ENCODE assay signal across 2 cellular contexts in the genomic region with DNA sequence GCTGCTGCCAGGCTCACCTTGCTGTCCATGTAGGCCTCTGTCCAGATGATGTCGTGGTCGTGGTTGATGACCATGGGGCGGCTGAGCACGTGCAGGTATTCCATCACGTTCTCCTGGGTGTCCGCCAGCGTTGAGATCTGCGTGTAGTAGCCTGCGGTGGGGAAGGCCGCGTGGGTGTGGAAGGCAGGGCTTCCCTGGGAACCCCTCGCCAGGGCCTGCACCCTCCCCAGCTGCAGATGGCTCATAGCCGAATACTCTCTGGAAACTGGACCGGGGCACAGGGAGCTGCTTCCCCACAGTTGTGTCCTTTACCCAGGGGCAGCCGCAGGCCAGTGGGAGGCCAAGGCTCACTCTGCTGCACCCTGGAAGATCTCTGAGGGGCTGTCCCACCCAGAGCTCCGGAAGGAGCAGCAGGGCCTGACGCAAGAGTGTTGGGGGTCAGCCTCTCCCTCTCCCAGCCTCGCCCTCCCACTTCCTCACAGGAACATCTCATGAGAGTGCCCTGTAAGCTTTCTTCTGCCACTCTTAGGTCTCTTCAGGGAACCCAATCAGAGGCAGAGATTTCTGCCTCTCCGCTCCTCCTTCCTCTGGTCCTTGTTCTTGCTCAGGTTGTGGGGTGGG.
TF ChIP-seq lines count a peak whose summit lies in the region.

No MANE protein-coding gene starts in this region.

TF ChIP-seq in SK-N-SH, 30 proteins besides CTCF, POLR2A, EP300 and RAD21 (continued from another document):
- TF ChIP-seq, protein P1, sequence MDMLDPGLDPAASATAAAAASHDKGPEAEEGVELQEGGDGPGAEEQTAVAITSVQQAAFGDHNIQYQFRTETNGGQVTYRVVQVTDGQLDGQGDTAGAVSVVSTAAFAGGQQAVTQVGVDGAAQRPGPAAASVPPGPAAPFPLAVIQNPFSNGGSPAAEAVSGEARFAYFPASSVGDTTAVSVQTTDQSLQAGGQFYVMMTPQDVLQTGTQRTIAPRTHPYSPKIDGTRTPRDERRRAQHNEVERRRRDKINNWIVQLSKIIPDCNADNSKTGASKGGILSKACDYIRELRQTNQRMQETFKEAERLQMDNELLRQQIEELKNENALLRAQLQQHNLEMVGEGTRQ (IDR thresholded peaks at IDR 0.05; ENCODE audit: borderline replicate concordance, low read depth, low read length), result no peak
- TF ChIP-seq YY1 (IDR thresholded peaks at IDR 0.05; ENCODE audit: low read depth) (no peak), FOXM1 (IDR thresholded peaks at IDR 0.05; ENCODE audit: low read depth) (no peak), FOXJ3 (CRISPR knock-in tag; IDR thresholded peaks at IDR 0.05) (no peak), TAF1 (IDR thresholded peaks at IDR 0.05; ENCODE audit: borderline replicate concordance, low read depth, low read length) (no peak), NFIC (IDR thresholded peaks at IDR 0.05; ENCODE audit: borderline replicate concordance) (no peak), SMC3 (IDR thresholded peaks at IDR 0.05; ENCODE audit: low read depth, low read length) (no peak), NRF1 (IDR thresholded peaks at IDR 0.05; ENCODE audit: low read depth, low read length) (no peak), CHD2 (IDR thresholded peaks at IDR 0.05; ENCODE audit: low read length, partially characterized antibody) (no peak), POLR2AphosphoS5 (IDR thresholded peaks at IDR 0.05; ENCODE audit: low read depth, low read length) (no peak), JUND (IDR thresholded peaks at IDR 0.05) (no peak), GABPA (IDR thresholded peaks at IDR 0.05; ENCODE audit: low read depth) (no peak)
- TF ChIP-seq, protein P2, sequence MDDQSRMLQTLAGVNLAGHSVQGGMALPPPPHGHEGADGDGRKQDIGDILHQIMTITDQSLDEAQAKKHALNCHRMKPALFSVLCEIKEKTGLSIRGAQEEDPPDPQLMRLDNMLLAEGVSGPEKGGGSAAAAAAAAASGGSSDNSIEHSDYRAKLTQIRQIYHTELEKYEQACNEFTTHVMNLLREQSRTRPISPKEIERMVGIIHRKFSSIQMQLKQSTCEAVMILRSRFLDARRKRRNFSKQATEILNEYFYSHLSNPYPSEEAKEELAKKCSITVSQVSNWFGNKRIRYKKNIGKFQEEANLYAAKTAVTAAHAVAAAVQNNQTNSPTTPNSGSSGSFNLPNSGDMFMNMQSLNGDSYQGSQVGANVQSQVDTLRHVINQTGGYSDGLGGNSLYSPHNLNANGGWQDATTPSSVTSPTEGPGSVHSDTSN (IDR thresholded peaks at IDR 0.05), result no peak
- TF ChIP-seq, protein P3, sequence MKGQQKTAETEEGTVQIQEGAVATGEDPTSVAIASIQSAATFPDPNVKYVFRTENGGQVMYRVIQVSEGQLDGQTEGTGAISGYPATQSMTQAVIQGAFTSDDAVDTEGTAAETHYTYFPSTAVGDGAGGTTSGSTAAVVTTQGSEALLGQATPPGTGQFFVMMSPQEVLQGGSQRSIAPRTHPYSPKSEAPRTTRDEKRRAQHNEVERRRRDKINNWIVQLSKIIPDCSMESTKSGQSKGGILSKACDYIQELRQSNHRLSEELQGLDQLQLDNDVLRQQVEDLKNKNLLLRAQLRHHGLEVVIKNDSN (IDR thresholded peaks at IDR 0.05; ENCODE audit: borderline replicate concordance, low read depth), result no peak
- TF ChIP-seq, protein P4, sequence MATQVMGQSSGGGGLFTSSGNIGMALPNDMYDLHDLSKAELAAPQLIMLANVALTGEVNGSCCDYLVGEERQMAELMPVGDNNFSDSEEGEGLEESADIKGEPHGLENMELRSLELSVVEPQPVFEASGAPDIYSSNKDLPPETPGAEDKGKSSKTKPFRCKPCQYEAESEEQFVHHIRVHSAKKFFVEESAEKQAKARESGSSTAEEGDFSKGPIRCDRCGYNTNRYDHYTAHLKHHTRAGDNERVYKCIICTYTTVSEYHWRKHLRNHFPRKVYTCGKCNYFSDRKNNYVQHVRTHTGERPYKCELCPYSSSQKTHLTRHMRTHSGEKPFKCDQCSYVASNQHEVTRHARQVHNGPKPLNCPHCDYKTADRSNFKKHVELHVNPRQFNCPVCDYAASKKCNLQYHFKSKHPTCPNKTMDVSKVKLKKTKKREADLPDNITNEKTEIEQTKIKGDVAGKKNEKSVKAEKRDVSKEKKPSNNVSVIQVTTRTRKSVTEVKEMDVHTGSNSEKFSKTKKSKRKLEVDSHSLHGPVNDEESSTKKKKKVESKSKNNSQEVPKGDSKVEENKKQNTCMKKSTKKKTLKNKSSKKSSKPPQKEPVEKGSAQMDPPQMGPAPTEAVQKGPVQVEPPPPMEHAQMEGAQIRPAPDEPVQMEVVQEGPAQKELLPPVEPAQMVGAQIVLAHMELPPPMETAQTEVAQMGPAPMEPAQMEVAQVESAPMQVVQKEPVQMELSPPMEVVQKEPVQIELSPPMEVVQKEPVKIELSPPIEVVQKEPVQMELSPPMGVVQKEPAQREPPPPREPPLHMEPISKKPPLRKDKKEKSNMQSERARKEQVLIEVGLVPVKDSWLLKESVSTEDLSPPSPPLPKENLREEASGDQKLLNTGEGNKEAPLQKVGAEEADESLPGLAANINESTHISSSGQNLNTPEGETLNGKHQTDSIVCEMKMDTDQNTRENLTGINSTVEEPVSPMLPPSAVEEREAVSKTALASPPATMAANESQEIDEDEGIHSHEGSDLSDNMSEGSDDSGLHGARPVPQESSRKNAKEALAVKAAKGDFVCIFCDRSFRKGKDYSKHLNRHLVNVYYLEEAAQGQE (IDR thresholded peaks at IDR 0.05; ENCODE audit: low read depth, low read length), result no peak
- TF ChIP-seq, protein P5, sequence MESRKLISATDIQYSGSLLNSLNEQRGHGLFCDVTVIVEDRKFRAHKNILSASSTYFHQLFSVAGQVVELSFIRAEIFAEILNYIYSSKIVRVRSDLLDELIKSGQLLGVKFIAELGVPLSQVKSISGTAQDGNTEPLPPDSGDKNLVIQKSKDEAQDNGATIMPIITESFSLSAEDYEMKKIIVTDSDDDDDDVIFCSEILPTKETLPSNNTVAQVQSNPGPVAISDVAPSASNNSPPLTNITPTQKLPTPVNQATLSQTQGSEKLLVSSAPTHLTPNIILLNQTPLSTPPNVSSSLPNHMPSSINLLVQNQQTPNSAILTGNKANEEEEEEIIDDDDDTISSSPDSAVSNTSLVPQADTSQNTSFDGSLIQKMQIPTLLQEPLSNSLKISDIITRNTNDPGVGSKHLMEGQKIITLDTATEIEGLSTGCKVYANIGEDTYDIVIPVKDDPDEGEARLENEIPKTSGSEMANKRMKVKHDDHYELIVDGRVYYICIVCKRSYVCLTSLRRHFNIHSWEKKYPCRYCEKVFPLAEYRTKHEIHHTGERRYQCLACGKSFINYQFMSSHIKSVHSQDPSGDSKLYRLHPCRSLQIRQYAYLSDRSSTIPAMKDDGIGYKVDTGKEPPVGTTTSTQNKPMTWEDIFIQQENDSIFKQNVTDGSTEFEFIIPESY (IDR thresholded peaks at IDR 0.05; ENCODE audit: borderline replicate concordance, low read depth), result no peak
- TF ChIP-seq, protein P6, sequence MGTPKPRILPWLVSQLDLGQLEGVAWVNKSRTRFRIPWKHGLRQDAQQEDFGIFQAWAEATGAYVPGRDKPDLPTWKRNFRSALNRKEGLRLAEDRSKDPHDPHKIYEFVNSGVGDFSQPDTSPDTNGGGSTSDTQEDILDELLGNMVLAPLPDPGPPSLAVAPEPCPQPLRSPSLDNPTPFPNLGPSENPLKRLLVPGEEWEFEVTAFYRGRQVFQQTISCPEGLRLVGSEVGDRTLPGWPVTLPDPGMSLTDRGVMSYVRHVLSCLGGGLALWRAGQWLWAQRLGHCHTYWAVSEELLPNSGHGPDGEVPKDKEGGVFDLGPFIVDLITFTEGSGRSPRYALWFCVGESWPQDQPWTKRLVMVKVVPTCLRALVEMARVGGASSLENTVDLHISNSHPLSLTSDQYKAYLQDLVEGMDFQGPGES (IDR thresholded peaks at IDR 0.05; ENCODE audit: low read depth, low read length), result no peak

TF ChIP-seq in SK-N-SH treated with all-trans-retinoic acid at 6 μM for 48 hours, 23 proteins besides CTCF, POLR2A, EP300 and RAD21 (continued from another document):
- TF ChIP-seq RARB (CRISPR knock-in tag; IDR thresholded peaks at IDR 0.05) (no peak), ARNTL (CRISPR knock-in tag; IDR thresholded peaks at IDR 0.05; ENCODE audit: borderline replicate concordance, low read depth) (no peak), OSR1 (CRISPR knock-in tag; IDR thresholded peaks at IDR 0.05) (no peak), CSDC2 (CRISPR knock-in tag; IDR thresholded peaks at IDR 0.05) (no peak), GLIS3 (CRISPR knock-in tag; IDR thresholded peaks at IDR 0.05) (no peak), BACH2 (CRISPR knock-in tag; IDR thresholded peaks at IDR 0.05; ENCODE audit: borderline replicate concordance) (no peak), ESRRG (CRISPR knock-in tag; IDR thresholded peaks at IDR 0.05) (no peak), ZFP30 (CRISPR knock-in tag; IDR thresholded peaks at IDR 0.05) (no peak), ZNF70 (CRISPR knock-in tag; IDR thresholded peaks at IDR 0.05) (no peak), ZNF8 (CRISPR knock-in tag; IDR thresholded peaks at IDR 0.05) (no peak)
